ENCODE assay signal across 15 cellular contexts in genomic region chr13:87810391-87810801, GRCh38.
DNase-seq lines count a peak whose midpoint lies in the region; ATAC-seq and TF ChIP-seq lines count a peak whose summit lies in the region.
"Had no signal": no experiment of that assay in that cellular context is flagged by ENCODE, and none has a peak within 500 bp of the region (broad histone marks: within the 10 kb centered on the region; RNA-seq: fewer than 3 reads in every experiment).

No MANE protein-coding gene starts in this region.

- 0 out of 2 replicates have a peak overlapping the region, but pooled peaks have one; percentile 21 for H2AFZ ChIP-seq in OCI-LY7 (ENCODE audit: low read length)

- DNase-seq in ELR (ENCODE audit: low read depth) (peak; percentile 48), OCI-LY7 (ENCODE audit: low spot score) (peak; percentile 34), fibroblast of mammary gland (ENCODE audit: low read depth) (peak; percentile 3), mucosa of descending colon (peak in 2 of 3 donors; percentile 14 to 20), BE2C (no peak), left lung (no peak), A172 (ENCODE audit: low spot score) (no peak)
- DNase-seq: activated naive CD8-positive, alpha-beta T cell treated with anti-CD3 and anti-CD28 coated beads, Interleukin-2, amount 10 ng/mL, durations not matched to agents 7 days and 5 days; hypothalamus; NCI-H187; NCI-H82 had no signal

- H3K27ac ChIP-seq in OCI-LY7 (ENCODE audit: low read depth, low read length, poor library complexity, severe bottlenecking) = no peak overlapping the region
- no peak overlapping the region for H3K27ac ChIP-seq in left lung
- H3K27ac ChIP-seq: SK-N-MC had no signal

- no peaks in the 10 kb centered on the region for H3K4me1 ChIP-seq in OCI-LY7 (ENCODE audit: insufficient read depth, low read length, poor library complexity, severe bottlenecking)
- no peaks in the 10 kb centered on the region for H3K4me1 ChIP-seq in mucosa of descending colon (ENCODE audit: low read depth)
- H3K4me1 ChIP-seq in BE2C = no peaks in the 10 kb centered on the region
- H3K4me1 ChIP-seq in left lung = no peaks in the 10 kb centered on the region

- ATAC-seq in mucosa of descending colon (no peak), GM19467 (IDR thresholded peaks at IDR 0.05; ENCODE audit: unreplicated experiment) (no peak), left lung (no peak)
- ATAC-seq: K562; stimulated activated effector memory CD8-positive, alpha-beta T cell treated with anti-CD3 and anti-CD28 coated beads, Interleukin-12 subunit alpha, Interleukin-12 subunit beta, amount 100 ng/mL, for 72 hours had no signal

- H3K4me3 ChIP-seq in OCI-LY7 (ENCODE audit: low read depth, low read length, poor library complexity, severe bottlenecking) (no peak overlapping the region), fibroblast of mammary gland (ENCODE audit: control insufficient read depth, low read depth, low read length) (no peak overlapping the region), mucosa of descending colon (no peak overlapping the region), BE2C (ENCODE audit: low read depth, low read length) (no peak overlapping the region), left lung (no peak overlapping the region)
- H3K4me3 ChIP-seq: K562, SK-N-MC had no signal

- H4K20me1 ChIP-seq in OCI-LY7 (ENCODE audit: insufficient read depth, low read length) = no peaks in the 10 kb centered on the region

- no peaks in the 10 kb centered on the region for H3K79me2 ChIP-seq in OCI-LY7 (ENCODE audit: insufficient read depth, low read depth, low read length)

- BruUV-seq in OCI-LY7 (replicated peaks; lab: Mats Ljungman, UMichigan) = no TSS peak

- H3K36me3 ChIP-seq in OCI-LY7 (ENCODE audit: insufficient read depth, low read length) (no peaks in the 10 kb centered on the region), mucosa of descending colon (ENCODE audit: low read depth) (no peaks in the 10 kb centered on the region), BE2C (no peaks in the 10 kb centered on the region), left lung (no peaks in the 10 kb centered on the region)

- H3K27me3 ChIP-seq in BE2C = no peaks in the 10 kb centered on the region
- no peaks in the 10 kb centered on the region for H3K27me3 ChIP-seq in left lung

- CTCF ChIA-PET in OCI-LY7 (lab: Charles Lee; ENCODE audit: unreplicated experiment) = no interaction called here

- 0 out of 2 replicates have a peak overlapping the region, but pooled peaks have one; percentile 9 for H3K4me2 ChIP-seq in OCI-LY7 (ENCODE audit: low read length)

- POLR2A ChIA-PET in OCI-LY7 (lab: Charles Lee) = interaction anchor here (0.9 kb wide), 1 partner anchor 11 kb away, joined by 5 read pairs; no protein-coding TSS in a partner anchor

- H3K9me3 ChIP-seq in OCI-LY7 (ENCODE audit: low read length) (no peaks in the 10 kb centered on the region), mucosa of descending colon (no peaks in the 10 kb centered on the region), BE2C (no peaks in the 10 kb centered on the region), left lung (peaks cover 0 to 7% of the 10 kb centered on the region in 2 donors)

- no peaks in the 10 kb centered on the region for H3K9me2 ChIP-seq in OCI-LY7 (ENCODE audit: insufficient read depth, low read length)

- peak; percentile 61 for TF ChIP-seq CTCF in OCI-LY7 (conservative IDR thresholded peaks at IDR 0.05; ENCODE audit: low read length)
- no peak for TF ChIP-seq CTCF in fibroblast of mammary gland (conservative IDR thresholded peaks at IDR 0.05; ENCODE audit: control insufficient read depth, insufficient read depth, low read depth, low read length)
- no peak for TF ChIP-seq CTCF in mucosa of descending colon (IDR thresholded peaks at IDR 0.05)
- TF ChIP-seq CTCF in BE2C (IDR thresholded peaks at IDR 0.05; ENCODE audit: low read depth, low read length) = no peak
- TF ChIP-seq CTCF in left lung (IDR thresholded peaks at IDR 0.05) = no peak

- intact Hi-C loops in OCI-LY7 (cut with micrococcal nuclease; ENCODE audit: unreplicated experiment) (no loop called here), mucosa of descending colon (cut with DNase I, micrococcal nuclease) (no loop called here), left lung (cut with DNase I) (no loop called here)

Comparison
In these comparisons a context has a peak if more than half of its experiments do, and no peak if none do; other contexts are left out.
1. DNase-seq: peak in ELR (single experiment), OCI-LY7 (single experiment), fibroblast of mammary gland (single experiment) and mucosa of descending colon (2 of 3); none in BE2C (single experiment), left lung (0 of 2) and A172 (single experiment).